Comparison of ENCODE assay signal across 24 cellular contexts in genomic region chr10:131679926-131680325, GRCh38.
"Had no signal": no experiment of that assay in that cellular context is flagged by ENCODE, and none has a peak within 500 bp of the region (broad histone marks: within the 10 kb centered on the region; RNA-seq: fewer than 3 reads in every experiment).

No MANE protein-coding gene starts in this region.

- H3K4me1 Mint-ChIP-seq: activated CD4-positive, alpha-beta memory T cell treated with anti-CD3 and anti-CD28 coated beads, Interleukin-2, amount 10 ng/mL, durations not matched to agents 7 days and 5 days; activated CD4-positive, alpha-beta T cell treated with anti-CD3 and anti-CD28 coated beads, Interleukin-2, amount 10 ng/mL, durations not matched to agents 7 days and 5 days; central memory CD8-positive, alpha-beta T cell had no signal

- DNase-seq: activated CD4-positive, alpha-beta memory T cell treated with anti-CD3 and anti-CD28 coated beads, Interleukin-2, amount 10 ng/mL, durations not matched to agents 7 days and 5 days; activated CD4-positive, alpha-beta T cell treated with anti-CD3 and anti-CD28 coated beads for 1 hour; activated CD4-positive, alpha-beta T cell treated with anti-CD3 and anti-CD28 coated beads for 4 hours; activated CD4-positive, alpha-beta T cell treated with anti-CD3 and anti-CD28 coated beads, Interleukin-2, amount 10 ng/mL, durations not matched to agents 7 days and 5 days; activated CD4-positive, alpha-beta T cell treated with anti-CD3 and anti-CD28 coated beads, Interleukin-2, amount 50 U/mL, for 4 hours; activated CD8-positive, alpha-beta memory T cell treated with anti-CD3 and anti-CD28 coated beads, Interleukin-2, amount 50 U/mL, for 48 hours; activated gamma-delta T cell treated with Interleukin-2 at 50 U/mL for 16 hours; activated naive CD4-positive, alpha-beta T cell treated with anti-CD3 and anti-CD28 coated beads, Interleukin-2, amount 50 U/mL, for 16 hours; activated naive CD4-positive, alpha-beta T cell treated with Interleukin-2 at 50 U/mL for 16 hours; activated T-cell treated with anti-CD3 and anti-CD28 coated beads for 4 hours; activated T-cell treated with anti-CD3 and anti-CD28 coated beads, Interleukin-2, amount 50 U/mL, for 24 hours; activated T-cell treated with anti-CD3 and anti-CD28 coated beads, Interleukin-2, amount 50 U/mL, for 72 hours; amniotic stem cell; anterior cingulate cortex; brain microvascular endothelial cell; cortex of kidney; effector CD8-positive, alpha-beta T cell; esophagus squamous epithelium; foreskin melanocyte; T-helper 2 cell had no signal

- H3K4me3 ChIP-seq: esophagus squamous epithelium, gastroesophageal sphincter had no signal

- H3K9me3 Mint-ChIP-seq: activated CD4-positive, alpha-beta T cell treated with anti-CD3 and anti-CD28 coated beads, Interleukin-2, amount 10 ng/mL, durations not matched to agents 7 days and 5 days; activated T-cell treated with anti-CD3 and anti-CD28 coated beads, Interleukin-2, amount 50 U/mL, for 24 hours; central memory CD8-positive, alpha-beta T cell had no signal

- H3K27ac Mint-ChIP-seq: activated CD4-positive, alpha-beta memory T cell treated with anti-CD3 and anti-CD28 coated beads, Interleukin-2, amount 10 ng/mL, durations not matched to agents 7 days and 5 days; activated CD4-positive, alpha-beta T cell treated with anti-CD3 and anti-CD28 coated beads, Interleukin-2, amount 10 ng/mL, durations not matched to agents 7 days and 5 days; activated naive CD8-positive, alpha-beta T cell; activated T-cell treated with anti-CD3 and anti-CD28 coated beads, Interleukin-2, amount 50 U/mL, for 24 hours; activated T-cell treated with anti-CD3 and anti-CD28 coated beads, Interleukin-2, amount 50 U/mL, for 72 hours had no signal

- ATAC-seq: activated T-cell treated with anti-CD3 and anti-CD28 coated beads, Interleukin-2, amount 50 U/mL, for 72 hours; gastroesophageal sphincter had no signal

- H3K4me3 Mint-ChIP-seq: activated CD4-positive, alpha-beta memory T cell treated with anti-CD3 and anti-CD28 coated beads, Interleukin-2, amount 10 ng/mL, durations not matched to agents 7 days and 5 days; activated CD4-positive, alpha-beta T cell treated with anti-CD3 and anti-CD28 coated beads, Interleukin-2, amount 10 ng/mL, durations not matched to agents 7 days and 5 days; activated naive CD8-positive, alpha-beta T cell; activated T-cell treated with anti-CD3 and anti-CD28 coated beads, Interleukin-2, amount 50 U/mL, for 24 hours; activated T-cell treated with anti-CD3 and anti-CD28 coated beads, Interleukin-2, amount 50 U/mL, for 72 hours; central memory CD8-positive, alpha-beta T cell had no signal

- H3K36me3 Mint-ChIP-seq: activated naive CD8-positive, alpha-beta T cell had no signal

- H3K9me3 ChIP-seq: esophagus squamous epithelium had no signal

- H3K27ac ChIP-seq: brain microvascular endothelial cell, epithelial cell of prostate, esophagus squamous epithelium, gastroesophageal sphincter had no signal

- H3K4me1 ChIP-seq: esophagus squamous epithelium, gastroesophageal sphincter had no signal

- H3K27me3 ChIP-seq: brain microvascular endothelial cell had no signal

- H3K36me3 ChIP-seq: brain microvascular endothelial cell, esophagus squamous epithelium, gastroesophageal sphincter had no signal

- H3K27me3 Mint-ChIP-seq: activated CD4-positive, alpha-beta memory T cell treated with anti-CD3 and anti-CD28 coated beads, Interleukin-2, amount 10 ng/mL, durations not matched to agents 7 days and 5 days; activated CD4-positive, alpha-beta T cell treated with anti-CD3 and anti-CD28 coated beads, Interleukin-2, amount 10 ng/mL, durations not matched to agents 7 days and 5 days; activated T-cell treated with anti-CD3 and anti-CD28 coated beads, Interleukin-2, amount 50 U/mL, for 24 hours; central memory CD8-positive, alpha-beta T cell had no signal
